Comparison of ENCODE assay signal across 25 cellular contexts in genomic region chr6:111716325-111716724, GRCh38.
A peak's percentile ranks its signal among the peaks of the same experiment; 100 is the strongest.
DNase-seq lines count a peak whose midpoint lies in the region; ATAC-seq and TF ChIP-seq lines count a peak whose summit lies in the region.
"Had no signal": no experiment of that assay in that cellular context is flagged by ENCODE, and none has a peak within 500 bp of the region (broad histone marks: within the 10 kb centered on the region; RNA-seq: fewer than 3 reads in every experiment).

No MANE protein-coding gene starts in this region.

- no peak for TF ChIP-seq EP300 in transverse colon (IDR thresholded peaks at IDR 0.05; ENCODE audit: low read depth)

- WGBS in transverse colon (ENCODE audit: low coverage in 1 of 2), 2 donors: 49 to 75% methylated on average over 3 of the region's 3 CpGs

- TF ChIP-seq POLR2A in transverse colon (IDR thresholded peaks at IDR 0.05): no peak

- intact Hi-C loops in transverse colon (cut with DNase I; ENCODE audit: low total_unique reads): no loop called here

- H3K4me3 Mint-ChIP-seq in activated naive CD4-positive, alpha-beta T cell treated with anti-CD3 and anti-CD28 coated beads, Interleukin-2, amount 50 U/mL, for 24 hours: no peak overlapping the region
- H3K4me3 Mint-ChIP-seq in T-helper 17 cell: no peak overlapping the region
- no peak overlapping the region for H3K4me3 Mint-ChIP-seq in activated naive CD8-positive, alpha-beta T cell treated with anti-CD3 and anti-CD28 coated beads, Interleukin-2, amount 50 U/mL, for 24 hours
- no peak overlapping the region for H3K4me3 Mint-ChIP-seq in T-helper 2 cell treated with Interferon-gamma antibody and Interleukin-4, amounts not matched to agents 5 μg/mL and 100 μg/mL, for 36 hours
- H3K4me3 Mint-ChIP-seq: activated B cell treated with CpG ODN at 0.5 μM for 24 hours; dendritic cell treated with granulocyte-macrophage colony-stimulating factor and Interleukin-4, amounts not matched to agents 40 ng/mL and 50 ng/mL, for 4 days; nephron progenitor cell had no signal

- peak overlapping the region; percentile 77 for H3K27ac Mint-ChIP-seq in activated naive CD4-positive, alpha-beta T cell treated with anti-CD3 and anti-CD28 coated beads, Interleukin-2, amount 50 U/mL, for 24 hours
- H3K27ac Mint-ChIP-seq in T-helper 17 cell: peak overlapping the region; percentile 43
- H3K27ac Mint-ChIP-seq in activated naive CD8-positive, alpha-beta T cell treated with anti-CD3 and anti-CD28 coated beads, Interleukin-2, amount 50 U/mL, for 24 hours: peak overlapping the region; percentile 85
- no peak overlapping the region for H3K27ac Mint-ChIP-seq in T-helper 2 cell treated with Interferon-gamma antibody and Interleukin-4, amounts not matched to agents 5 μg/mL and 100 μg/mL, for 36 hours
- H3K27ac Mint-ChIP-seq: activated B cell treated with CpG ODN at 0.5 μM for 24 hours; dendritic cell treated with granulocyte-macrophage colony-stimulating factor and Interleukin-4, amounts not matched to agents 40 ng/mL and 50 ng/mL, for 4 days; nephron progenitor cell had no signal

- no peaks in the 10 kb centered on the region for H3K9me3 ChIP-seq in T-helper 17 cell (ENCODE audit: control insufficient read depth, low read length, poor library complexity, severe bottlenecking)
- no peaks in the 10 kb centered on the region for H3K9me3 ChIP-seq in transverse colon
- H3K9me3 ChIP-seq: right lobe of liver, thyroid gland had no signal

- no peaks in the 10 kb centered on the region for H3K36me3 ChIP-seq in transverse colon
- H3K36me3 ChIP-seq: right lobe of liver had no signal

- peaks cover 84% of the 10 kb centered on the region for H3K4me1 Mint-ChIP-seq in activated naive CD4-positive, alpha-beta T cell treated with anti-CD3 and anti-CD28 coated beads, Interleukin-2, amount 50 U/mL, for 24 hours
- H3K4me1 Mint-ChIP-seq in T-helper 17 cell: peaks cover 38% of the 10 kb centered on the region
- H3K4me1 Mint-ChIP-seq in activated naive CD8-positive, alpha-beta T cell treated with anti-CD3 and anti-CD28 coated beads, Interleukin-2, amount 50 U/mL, for 24 hours: peaks cover 91% of the 10 kb centered on the region
- peaks cover 32% of the 10 kb centered on the region for H3K4me1 Mint-ChIP-seq in T-helper 2 cell treated with Interferon-gamma antibody and Interleukin-4, amounts not matched to agents 5 μg/mL and 100 μg/mL, for 36 hours (ENCODE audit: low read depth)

- no peak overlapping the region for H3K27ac ChIP-seq in transverse colon
- H3K27ac ChIP-seq: right lobe of liver, RWPE1, thyroid gland had no signal

- H3K4me3 ChIP-seq in transverse colon: no peak overlapping the region
- H3K4me3 ChIP-seq: right lobe of liver, thyroid gland had no signal

- no peak for DNase-seq in activated naive CD4-positive, alpha-beta T cell treated with anti-CD3 and anti-CD28 coated beads, Interleukin-2, amount 50 U/mL, for 16 hours
- no peak for DNase-seq in T-helper 17 cell
- DNase-seq in activated naive CD8-positive, alpha-beta T cell treated with anti-CD3 and anti-CD28 coated beads, Interleukin-2, amount 50 U/mL, for 24 hours: no peak
- no peak for DNase-seq in transverse colon
- no peak for DNase-seq in T-helper 2 cell treated with Interferon-gamma antibody and Interleukin-4, amounts not matched to agents 5 μg/mL and 100 μg/mL, for 36 hours (ENCODE audit: low spot score)
- no peak for DNase-seq in NCI-H526 treated with DMSO at 0.1 percent for 48 hours (lab: John Stamatoyannopoulos, UW)
- DNase-seq: activated B cell treated with CpG ODN at 0.5 μM for 24 hours; activated effector memory CD4-positive, alpha-beta T cell treated with Interleukin-2 at 50 U/mL for 16 hours; anterior cingulate cortex; GDM1; midbrain; NCI-H1092 treated with DMSO at 0.1 percent for 48 hours; NCI-H1930; NCI-H226; NCI-H82; nephron progenitor cell; posterior cingulate gyrus; right lobe of liver; stimulated activated CD4-positive, alpha-beta T cell treated with anti-CD3 and anti-CD28 coated beads, Interleukin-12 subunit alpha, Interleukin-12 subunit beta, amount 100 ng/mL, for 4 hours; stimulated activated CD4-positive, alpha-beta T cell treated with anti-CD3 and anti-CD28 coated beads, Interleukin-4, amount 100 ng/mL, for 4 hours; stimulated activated naive CD4-positive, alpha-beta T cell treated with Interleukin-2 at 50 U/mL for 16 hours; thyroid gland had no signal

- no peak for ATAC-seq in T-helper 17 cell
- ATAC-seq in activated naive CD8-positive, alpha-beta T cell treated with anti-CD3 and anti-CD28 coated beads, Interleukin-2, amount 50 U/mL, for 24 hours: no peak
- ATAC-seq: right lobe of liver had no signal

- TF ChIP-seq CTCF in transverse colon (IDR thresholded peaks at IDR 0.05): no peak

- H3K36me3 Mint-ChIP-seq in activated naive CD4-positive, alpha-beta T cell treated with anti-CD3 and anti-CD28 coated beads, Interleukin-2, amount 50 U/mL, for 24 hours: peaks cover 52% of the 10 kb centered on the region
- peaks cover 4% of the 10 kb centered on the region for H3K36me3 Mint-ChIP-seq in T-helper 17 cell (ENCODE audit: low read depth)
- peaks cover 94% of the 10 kb centered on the region for H3K36me3 Mint-ChIP-seq in activated naive CD8-positive, alpha-beta T cell treated with anti-CD3 and anti-CD28 coated beads, Interleukin-2, amount 50 U/mL, for 24 hours (ENCODE audit: low read depth)
- H3K36me3 Mint-ChIP-seq in T-helper 2 cell treated with Interferon-gamma antibody and Interleukin-4, amounts not matched to agents 5 μg/mL and 100 μg/mL, for 36 hours (ENCODE audit: low read depth): peaks cover 58% of the 10 kb centered on the region

- peaks cover 3 to 18% (median 9%) of the 10 kb centered on the region in 4 donors for H3K4me1 ChIP-seq in transverse colon
- H3K4me1 ChIP-seq: right lobe of liver had no signal

- H3K9me3 Mint-ChIP-seq in activated naive CD4-positive, alpha-beta T cell treated with anti-CD3 and anti-CD28 coated beads, Interleukin-2, amount 50 U/mL, for 24 hours: no peaks in the 10 kb centered on the region
- H3K9me3 Mint-ChIP-seq in activated naive CD8-positive, alpha-beta T cell treated with anti-CD3 and anti-CD28 coated beads, Interleukin-2, amount 50 U/mL, for 24 hours: no peaks in the 10 kb centered on the region
- no peaks in the 10 kb centered on the region for H3K9me3 Mint-ChIP-seq in T-helper 2 cell treated with Interferon-gamma antibody and Interleukin-4, amounts not matched to agents 5 μg/mL and 100 μg/mL, for 36 hours
- H3K9me3 Mint-ChIP-seq: activated B cell treated with CpG ODN at 0.5 μM for 24 hours; dendritic cell treated with granulocyte-macrophage colony-stimulating factor and Interleukin-4, amounts not matched to agents 40 ng/mL and 50 ng/mL, for 4 days had no signal

- in situ Hi-C loops in transverse colon (cut with MboI; ENCODE audit: low pct_ligation_motif_present in 1 of 4, low pct_unique_long_range_greater_than_20kb in 1 of 4, low sequenced_read_pairs in 3 of 4): no loop called here

- no peaks in the 10 kb centered on the region for H3K27me3 ChIP-seq in transverse colon
- H3K27me3 ChIP-seq: right lobe of liver, thyroid gland had no signal

- H3K27me3 Mint-ChIP-seq in activated naive CD4-positive, alpha-beta T cell treated with anti-CD3 and anti-CD28 coated beads, Interleukin-2, amount 50 U/mL, for 24 hours: no peaks in the 10 kb centered on the region
- H3K27me3 Mint-ChIP-seq in T-helper 17 cell: no peaks in the 10 kb centered on the region
- no peaks in the 10 kb centered on the region for H3K27me3 Mint-ChIP-seq in activated naive CD8-positive, alpha-beta T cell treated with anti-CD3 and anti-CD28 coated beads, Interleukin-2, amount 50 U/mL, for 24 hours
- H3K27me3 Mint-ChIP-seq in T-helper 2 cell treated with Interferon-gamma antibody and Interleukin-4, amounts not matched to agents 5 μg/mL and 100 μg/mL, for 36 hours (ENCODE audit: low read depth): no peaks in the 10 kb centered on the region
- H3K27me3 Mint-ChIP-seq: activated B cell treated with CpG ODN at 0.5 μM for 24 hours; dendritic cell treated with granulocyte-macrophage colony-stimulating factor and Interleukin-4, amounts not matched to agents 40 ng/mL and 50 ng/mL, for 4 days had no signal
